Comparison of ENCODE assay signal across 12 cellular contexts in the genomic region with DNA sequence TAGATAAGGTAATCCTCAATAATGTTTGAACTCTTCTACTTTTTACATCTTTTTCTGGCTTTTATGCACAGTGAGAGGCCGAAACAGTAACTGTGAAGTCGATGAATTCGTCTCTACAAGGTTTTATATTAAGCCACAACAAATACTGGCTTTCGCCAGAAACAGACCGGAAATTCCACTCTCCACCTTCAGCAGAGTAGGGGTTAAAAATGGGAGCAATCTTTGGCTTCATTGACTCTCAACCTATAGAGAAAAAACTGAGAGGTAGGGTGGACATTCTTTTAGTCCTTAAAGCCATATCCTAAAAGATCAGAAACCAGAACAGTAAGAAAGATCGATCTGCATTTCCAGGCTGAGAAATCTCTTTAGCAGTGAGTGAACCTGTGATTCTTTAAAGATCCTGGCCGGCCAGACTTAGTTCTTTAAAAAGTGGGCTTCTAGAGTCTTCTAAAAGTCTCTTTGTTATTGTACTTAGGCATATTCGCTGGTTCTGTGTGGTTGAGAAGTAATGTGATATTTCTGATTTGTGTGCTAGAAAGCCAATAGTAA. TPM values are rescaled to one million over a fixed set of nuclear protein-coding genes. Genes with fewer than 3 reads are reported as not detected.
A peak's percentile ranks its signal among the peaks of the same experiment; 100 is the strongest.
DNase-seq lines count a peak whose midpoint lies in the region; ATAC-seq, FAIRE-seq and TF ChIP-seq lines count a peak whose summit lies in the region.
"Had no signal": no experiment of that assay in that cellular context is flagged by ENCODE, and none has a peak within 500 bp of the region (broad histone marks: within the 10 kb centered on the region; RNA-seq: fewer than 3 reads in every experiment).

No MANE protein-coding gene starts in this region.

- TF ChIP-seq CTCF in kidney (IDR thresholded peaks at IDR 0.05; ENCODE audit: borderline replicate concordance, extremely low read depth, insufficient read depth): no peak
- no peak for TF ChIP-seq CTCF in thoracic aorta (IDR thresholded peaks at IDR 0.05)

- H3K27ac ChIP-seq in kidney (ENCODE audit: low read depth in 2 of 2, low read length in 2 of 2): peak overlapping the region; percentile 78 to 94
- H3K27ac ChIP-seq in thoracic aorta: peak overlapping the region; percentile 64 to 87

- peaks cover 47% of the 10 kb centered on the region for H3K27me3 Mint-ChIP-seq in activated T-helper 17 cell treated with anti-CD3 and anti-CD28 coated beads, Interleukin-2, amount 50 U/mL, for 72 hours

- H3K27me3 ChIP-seq in thoracic aorta (replicated peaks; ENCODE audit: insufficient read depth): no peaks in the 10 kb centered on the region

- no peaks in the 10 kb centered on the region for H3K36me3 ChIP-seq in kidney (ENCODE audit: control insufficient read depth in 1 of 2, insufficient read depth in 2 of 2, low read length in 2 of 2)
- no peaks in the 10 kb centered on the region for H3K36me3 ChIP-seq in thoracic aorta

- ATAC-seq in activated T-helper 17 cell treated with anti-CD3 and anti-CD28 coated beads, Interleukin-2, amount 50 U/mL, for 72 hours (replicated peaks): no peak
- no peak for ATAC-seq in thoracic aorta (ENCODE audit: insufficient number of reproducible peaks, low FRiP score, low read depth)
- no peak for ATAC-seq in GM19324 (IDR thresholded peaks at IDR 0.05; ENCODE audit: low FRiP score, unreplicated experiment)

- intact Hi-C loops in kidney (cut with DNase I): no loop called here

- peak overlapping the region; percentile 98 to 99 for H3K4me3 ChIP-seq in kidney (ENCODE audit: low read length in 2 of 2)
- H3K4me3 ChIP-seq in thoracic aorta: peak overlapping the region; percentile 83

- H3K9me3 ChIP-seq in kidney (ENCODE audit: control insufficient read depth in 1 of 2, low read length in 2 of 2) (no peaks in the 10 kb centered on the region), thoracic aorta (no peaks in the 10 kb centered on the region)

- H3K4me3 Mint-ChIP-seq in activated T-helper 17 cell treated with anti-CD3 and anti-CD28 coated beads, Interleukin-2, amount 50 U/mL, for 72 hours: peak overlapping the region; percentile 96

- DNase-seq in NCI-H2107 treated with DMSO at 0.1 percent for 48 hours (lab: John Stamatoyannopoulos, UW; ENCODE audit: unreplicated experiment): peak; percentile 11
- no peak for DNase-seq in NCI-H2107 (lab: John Stamatoyannopoulos, UW)
- DNase-seq in kidney: no peak
- no peak for DNase-seq in thoracic aorta (ENCODE audit: low spot score)
- no peak for DNase-seq in urothelium cell line (ENCODE audit: low spot score)
- DNase-seq in hepatic stellate cell (ENCODE audit: low spot score): no peak
- DNase-seq: stimulated activated CD4-positive, alpha-beta T cell treated with anti-CD3 and anti-CD28 coated beads, Interleukin-15, amount 100 ng/mL, for 24 hours; SW 1271 had no signal

- no peak overlapping the region for H3K27ac Mint-ChIP-seq in activated T-helper 17 cell treated with anti-CD3 and anti-CD28 coated beads, Interleukin-2, amount 50 U/mL, for 72 hours

- H3K9ac ChIP-seq in kidney (ENCODE audit: low read length in 2 of 2): peak overlapping the region in 1 of 2 donors; percentile 38

- H3K4me1 Mint-ChIP-seq in activated T-helper 17 cell treated with anti-CD3 and anti-CD28 coated beads, Interleukin-2, amount 50 U/mL, for 72 hours: peaks cover 15% of the 10 kb centered on the region

- H3K4me1 ChIP-seq in kidney (ENCODE audit: control insufficient read depth in 1 of 2, insufficient read depth in 1 of 2, low read depth in 1 of 2, low read length in 2 of 2) (no peaks in the 10 kb centered on the region), thoracic aorta (ENCODE audit: control insufficient read depth in 1 of 2, low read depth in 2 of 2) (peaks cover 0 to 10% of the 10 kb centered on the region in 2 donors)

- H3K36me3 Mint-ChIP-seq in activated T-helper 17 cell treated with anti-CD3 and anti-CD28 coated beads, Interleukin-2, amount 50 U/mL, for 72 hours (ENCODE audit: low read depth): peaks cover 9% of the 10 kb centered on the region

- H3K9me3 Mint-ChIP-seq in activated T-helper 17 cell treated with anti-CD3 and anti-CD28 coated beads, Interleukin-2, amount 50 U/mL, for 72 hours: no peaks in the 10 kb centered on the region

- FAIRE-seq in kidney (lab: Jason Lieb, UNC) (no peak), urothelium cell line (lab: Jason Lieb, UNC) (no peak)

RNA-seq across cellular contexts. Expression of a gene that starts 1.9 kb away (rescaled TPM):
- total RNA-seq in activated T-helper 17 cell treated with anti-CD3 and anti-CD28 coated beads, Interleukin-2, amount 50 U/mL, for 72 hours: 1 to 10 TPM; 2.4 to 3.1 TPM
- total RNA-seq in kidney (13.5 TPM), thoracic aorta (10 to 100 TPM in 1 of 2 donors, 1 to 10 TPM in 1; 5.8 to 15.9 TPM)
- 8.8 TPM for polyA plus RNA-seq in kidney (ENCODE audit: insufficient read depth, low read depth, low replicate concordance)

RNA-seq across cellular contexts. Expression of a gene that starts 53.8 kb away (rescaled TPM):
- total RNA-seq in activated T-helper 17 cell treated with anti-CD3 and anti-CD28 coated beads, Interleukin-2, amount 50 U/mL, for 72 hours: not detected
- not detected for total RNA-seq in kidney
- not detected for polyA plus RNA-seq in kidney (ENCODE audit: insufficient read depth, low read depth, low replicate concordance)
- total RNA-seq in thoracic aorta: not detected
- total RNA-seq: A172, subcutaneous adipose tissue had no signal
